19 cellular contexts compared by ENCODE assay signal in the genomic region with DNA sequence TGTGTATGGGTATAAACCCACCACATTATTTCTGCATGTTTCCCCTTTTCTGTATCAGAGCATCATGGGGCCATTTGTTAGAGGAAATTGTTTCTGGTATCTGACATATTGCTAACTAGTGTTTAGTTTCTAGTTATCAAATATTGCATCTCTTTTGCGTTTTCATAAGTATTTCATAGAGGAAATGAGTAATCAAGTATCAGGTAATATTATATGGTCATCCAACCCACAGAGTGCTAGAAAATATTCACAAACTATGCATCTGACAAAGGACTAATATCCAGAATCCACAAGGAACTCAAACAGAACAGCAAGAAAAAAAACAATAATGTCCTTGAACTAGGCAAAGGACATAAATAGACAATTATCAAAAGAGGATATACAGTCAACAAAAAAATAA.
DNase-seq lines count a peak whose midpoint lies in the region; ATAC-seq and TF ChIP-seq lines count a peak whose summit lies in the region.
"Had no signal": no experiment of that assay in that cellular context is flagged by ENCODE, and none has a peak within 500 bp of the region (broad histone marks: within the 10 kb centered on the region; RNA-seq: fewer than 3 reads in every experiment).

No MANE protein-coding gene starts in this region.

- H3K27me3 Mint-ChIP-seq in effector memory CD8-positive, alpha-beta T cell: no peaks in the 10 kb centered on the region
- H3K27me3 Mint-ChIP-seq: CD4-positive, CD25-positive, alpha-beta regulatory T cell; IgD-negative memory B cell had no signal

- H3K4me1 ChIP-seq in skeletal muscle satellite cell (ENCODE audit: control insufficient read depth, insufficient read depth, low read length): peaks cover 8% of the 10 kb centered on the region
- H3K4me1 ChIP-seq: BE2C, HAP-1 had no signal

- H3K4me2 ChIP-seq in skeletal muscle satellite cell (ENCODE audit: low read length): peak overlapping the region; percentile 18

- no peak overlapping the region for H3K9ac ChIP-seq in skeletal muscle satellite cell (ENCODE audit: low read depth, low read length)

- H3K36me3 Mint-ChIP-seq in effector memory CD8-positive, alpha-beta T cell (ENCODE audit: insufficient read depth): no peaks in the 10 kb centered on the region
- H3K36me3 Mint-ChIP-seq: CD4-positive, CD25-positive, alpha-beta regulatory T cell; CD8-positive, alpha-beta memory T cell; IgD-negative memory B cell had no signal

- H3K9me3 Mint-ChIP-seq in effector memory CD8-positive, alpha-beta T cell: peaks cover 7% of the 10 kb centered on the region in 2 donors

- no peak overlapping the region for H3K27ac Mint-ChIP-seq in effector memory CD8-positive, alpha-beta T cell
- H3K27ac Mint-ChIP-seq: CD4-positive, CD25-positive, alpha-beta regulatory T cell; CD8-positive, alpha-beta memory T cell; IgD-negative memory B cell had no signal

- no peak overlapping the region for H3K4me3 ChIP-seq in choroid plexus epithelial cell (ENCODE audit: low read depth, low read length)
- no peak overlapping the region for H3K4me3 ChIP-seq in skeletal muscle satellite cell (ENCODE audit: low read length)
- H3K4me3 ChIP-seq: GM12878, HAP-1 had no signal

- H3K4me3 Mint-ChIP-seq in effector memory CD8-positive, alpha-beta T cell: no peak overlapping the region
- H3K4me3 Mint-ChIP-seq: CD4-positive, CD25-positive, alpha-beta regulatory T cell; CD8-positive, alpha-beta memory T cell; IgD-negative memory B cell had no signal

- no peak for ATAC-seq in effector memory CD8-positive, alpha-beta T cell (replicated peaks)
- ATAC-seq in GM19455 (IDR thresholded peaks at IDR 0.05; ENCODE audit: unreplicated experiment): no peak
- ATAC-seq: GM12878, HepG2 had no signal

- H3K4me1 Mint-ChIP-seq in effector memory CD8-positive, alpha-beta T cell (ENCODE audit: low read depth in 2 of 2): no peaks in the 10 kb centered on the region
- H3K4me1 Mint-ChIP-seq: CD4-positive, CD25-positive, alpha-beta regulatory T cell; CD8-positive, alpha-beta memory T cell; IgD-negative memory B cell had no signal

- DNase-seq in EL (peak; percentile 4), M059J (ENCODE audit: low read depth) (peak; percentile 6), choroid plexus epithelial cell (ENCODE audit: low read depth) (peak; percentile 15), 8988T (no peak)
- DNase-seq in effector memory CD8-positive, alpha-beta T cell: no peak
- DNase-seq: ACHN; BE2C; C1 segment of cervical spinal cord; CD4-positive, CD25-positive, alpha-beta regulatory T cell; CD8-positive, alpha-beta memory T cell; COR-L47; DMS153; DMS79 had no signal

- H3K36me3 ChIP-seq in skeletal muscle satellite cell (ENCODE audit: insufficient read depth, low read length): no peaks in the 10 kb centered on the region
- H3K36me3 ChIP-seq: BE2C, HAP-1 had no signal

- no peaks in the 10 kb centered on the region for H3K27me3 ChIP-seq in skeletal muscle satellite cell (ENCODE audit: control insufficient read depth, insufficient read depth, low read length)
- H3K27me3 ChIP-seq: BE2C had no signal

- no peak for TF ChIP-seq CTCF in choroid plexus epithelial cell (conservative IDR thresholded peaks at IDR 0.05; ENCODE audit: low read depth, low read length)

- H3K9me3 ChIP-seq in skeletal muscle satellite cell (replicated peaks; ENCODE audit: low read length): no peaks in the 10 kb centered on the region
- H3K9me3 ChIP-seq: BE2C, HAP-1 had no signal

Comparison
In these comparisons a context has a peak if more than half of its experiments do, and no peak if none do; other contexts are left out.
1. DNase-seq: peak in EL (single experiment), M059J (single experiment) and choroid plexus epithelial cell (single experiment); none in effector memory CD8-positive, alpha-beta T cell (0 of 3) and 8988T (single experiment).